In genomic region chr2:63819765-63820717, GRCh38 we compare ENCODE assay signal across 14 cellular contexts. TPM values are rescaled to one million over a fixed set of nuclear protein-coding genes. Genes with fewer than 3 reads are reported as not detected.
DNase-seq lines count a peak whose midpoint lies in the region; ATAC-seq and TF ChIP-seq lines count a peak whose summit lies in the region.
"Had no signal": no experiment of that assay in that cellular context is flagged by ENCODE, and none has a peak within 500 bp of the region (broad histone marks: within the 10 kb centered on the region; RNA-seq: fewer than 3 reads in every experiment).

No MANE protein-coding gene starts in this region.

- in situ Hi-C loops in SK-MEL-5 (cut with HindIII; ENCODE audit: low pct_unique_long_range_greater_than_20kb, low sequenced_read_pairs): no loop called here

- no peaks in the 10 kb centered on the region for H3K9me3 ChIP-seq in right atrium auricular region
- H3K9me3 ChIP-seq: MG63, Peyer's patch had no signal

- H3K36me3 ChIP-seq in right atrium auricular region: no peaks in the 10 kb centered on the region
- H3K36me3 ChIP-seq: MG63, Peyer's patch had no signal

- TF ChIP-seq CTCF in HL-60 (IDR thresholded peaks at IDR 0.05; ENCODE audit: insufficient read depth, low read length) (no peak), right atrium auricular region (IDR thresholded peaks at IDR 0.05) (no peak)

- ATAC-seq in sciatic nerve: peak; percentile 97
- ATAC-seq in stimulated activated naive CD8-positive, alpha-beta T cell treated with anti-CD3 and anti-CD28 coated beads, Interleukin-15, Interleukin-2, amounts not matched to agents 100 U/mL and 50 U/mL, for 24 hours: no peak
- no peak for ATAC-seq in HG03469 (IDR thresholded peaks at IDR 0.05; ENCODE audit: unreplicated experiment)
- ATAC-seq: activated naive CD4-positive, alpha-beta T cell treated with anti-CD3 and anti-CD28 coated beads, Interleukin-2, amount 50 U/mL, for 72 hours; effector memory CD8-positive, alpha-beta T cell had no signal

- DNase-seq in HL-60 (ENCODE audit: low read depth in 1 of 2, low spot score in 1 of 2) (peak in 1 of 2 experiments; percentile 62), SK-MEL-5 (ENCODE audit: low read depth, low spot score) (peak; percentile 69), right atrium auricular region (ENCODE audit: low spot score) (peak; percentile 76), sciatic nerve (ENCODE audit: low spot score) (no peak), hepatic stellate cell (ENCODE audit: low spot score) (no peak)
- no peak for DNase-seq in stimulated activated naive CD8-positive, alpha-beta T cell treated with anti-CD3 and anti-CD28 coated beads, Interleukin-15, Interleukin-2, amounts not matched to agents 100 U/mL and 50 U/mL, for 24 hours
- no peak for DNase-seq in central memory CD4-positive, alpha-beta T cell
- DNase-seq: activated CD4-positive, alpha-beta T cell treated with anti-CD3 and anti-CD28 coated beads, Interleukin-2, amount 10 ng/mL, durations not matched to agents 24 days and 14 days; effector memory CD8-positive, alpha-beta T cell; MG63; stimulated activated CD4-positive, alpha-beta T cell treated with anti-CD3 and anti-CD28 coated beads, Interleukin-1b, Interleukin-23, amount 100 ng/mL, for 48 hours had no signal

- H3K27ac ChIP-seq in HL-60 (replicated peaks): peak overlapping the region; percentile 66
- peak overlapping the region; percentile 57 to 84 for H3K27ac ChIP-seq in right atrium auricular region

- intact Hi-C loops in sciatic nerve (cut with DNase I): no loop called here

- peaks cover 0 to 19% of the 10 kb centered on the region in 2 donors for H3K4me1 ChIP-seq in right atrium auricular region
- H3K4me1 ChIP-seq: Peyer's patch had no signal

- H3K4me3 ChIP-seq in HL-60 (replicated peaks; ENCODE audit: insufficient read depth, low read length) (no peak overlapping the region), right atrium auricular region (no peak overlapping the region)
- H3K4me3 ChIP-seq: MG63, Peyer's patch had no signal

- no peaks in the 10 kb centered on the region for H3K27me3 ChIP-seq in HL-60 (ENCODE audit: insufficient read depth, poor library complexity, severe bottlenecking)
- no peaks in the 10 kb centered on the region for H3K27me3 ChIP-seq in right atrium auricular region
- H3K27me3 ChIP-seq: MG63, Peyer's patch had no signal

RNA-seq across cellular contexts. Expression of gene UGP2, which starts 21.7 kb away (rescaled TPM):
- total RNA-seq in SK-MEL-5 (2014; rRNA removed; shearing (Covaris generic)): 86.1 and 91.6 TPM in 2 replicates
- polyA plus RNA-seq in SK-MEL-5 (2015; cell fraction: cytosol; rRNA removed): 70.5 and 76.6 TPM in 2 replicates
- polyA plus RNA-seq in SK-MEL-5 (2015; cell fraction: nucleus; rRNA removed): 36.3 and 49.4 TPM in 2 replicates
- total RNA-seq in right atrium auricular region (100 to 1,000 TPM; 204 to 209 TPM), sciatic nerve (121 TPM)

Comparison
In these comparisons a context has a peak if more than half of its experiments do, and no peak if none do; other contexts are left out.
1. DNase-seq: peak in SK-MEL-5 (single experiment) and right atrium auricular region (single experiment); none in sciatic nerve (single experiment), hepatic stellate cell (single experiment), stimulated activated naive CD8-positive, alpha-beta T cell treated with anti-CD3 and anti-CD28 coated beads, Interleukin-15, Interleukin-2, amounts not matched to agents 100 U/mL and 50 U/mL, for 24 hours (single experiment) and central memory CD4-positive, alpha-beta T cell (single experiment).